ENCODE assay signal across 1 cellular context in the genomic region with DNA sequence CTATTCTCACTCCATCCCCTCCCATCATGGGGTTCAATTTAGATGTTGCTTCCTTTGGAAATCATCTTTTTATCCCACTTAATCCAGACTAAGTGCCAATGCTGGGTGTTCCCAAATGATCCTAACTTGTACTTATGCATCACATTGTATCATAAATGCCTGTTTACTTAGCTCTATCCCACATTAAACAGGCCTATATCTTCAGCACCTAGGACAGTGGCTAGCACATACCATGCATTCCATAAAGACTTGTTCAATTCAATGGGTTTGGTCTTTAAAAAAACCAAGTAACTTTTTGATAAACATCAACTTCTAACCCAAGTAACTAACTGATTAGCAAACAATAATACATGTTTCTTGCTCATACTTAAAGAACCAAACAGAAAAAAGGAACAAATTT.
TF ChIP-seq lines count a peak whose summit lies in the region.

No MANE protein-coding gene starts in this region.

TF ChIP-seq in GM23338, 12 proteins besides CTCF, POLR2A, EP300 and RAD21 (continued from another document):
- TF ChIP-seq, protein P1, sequence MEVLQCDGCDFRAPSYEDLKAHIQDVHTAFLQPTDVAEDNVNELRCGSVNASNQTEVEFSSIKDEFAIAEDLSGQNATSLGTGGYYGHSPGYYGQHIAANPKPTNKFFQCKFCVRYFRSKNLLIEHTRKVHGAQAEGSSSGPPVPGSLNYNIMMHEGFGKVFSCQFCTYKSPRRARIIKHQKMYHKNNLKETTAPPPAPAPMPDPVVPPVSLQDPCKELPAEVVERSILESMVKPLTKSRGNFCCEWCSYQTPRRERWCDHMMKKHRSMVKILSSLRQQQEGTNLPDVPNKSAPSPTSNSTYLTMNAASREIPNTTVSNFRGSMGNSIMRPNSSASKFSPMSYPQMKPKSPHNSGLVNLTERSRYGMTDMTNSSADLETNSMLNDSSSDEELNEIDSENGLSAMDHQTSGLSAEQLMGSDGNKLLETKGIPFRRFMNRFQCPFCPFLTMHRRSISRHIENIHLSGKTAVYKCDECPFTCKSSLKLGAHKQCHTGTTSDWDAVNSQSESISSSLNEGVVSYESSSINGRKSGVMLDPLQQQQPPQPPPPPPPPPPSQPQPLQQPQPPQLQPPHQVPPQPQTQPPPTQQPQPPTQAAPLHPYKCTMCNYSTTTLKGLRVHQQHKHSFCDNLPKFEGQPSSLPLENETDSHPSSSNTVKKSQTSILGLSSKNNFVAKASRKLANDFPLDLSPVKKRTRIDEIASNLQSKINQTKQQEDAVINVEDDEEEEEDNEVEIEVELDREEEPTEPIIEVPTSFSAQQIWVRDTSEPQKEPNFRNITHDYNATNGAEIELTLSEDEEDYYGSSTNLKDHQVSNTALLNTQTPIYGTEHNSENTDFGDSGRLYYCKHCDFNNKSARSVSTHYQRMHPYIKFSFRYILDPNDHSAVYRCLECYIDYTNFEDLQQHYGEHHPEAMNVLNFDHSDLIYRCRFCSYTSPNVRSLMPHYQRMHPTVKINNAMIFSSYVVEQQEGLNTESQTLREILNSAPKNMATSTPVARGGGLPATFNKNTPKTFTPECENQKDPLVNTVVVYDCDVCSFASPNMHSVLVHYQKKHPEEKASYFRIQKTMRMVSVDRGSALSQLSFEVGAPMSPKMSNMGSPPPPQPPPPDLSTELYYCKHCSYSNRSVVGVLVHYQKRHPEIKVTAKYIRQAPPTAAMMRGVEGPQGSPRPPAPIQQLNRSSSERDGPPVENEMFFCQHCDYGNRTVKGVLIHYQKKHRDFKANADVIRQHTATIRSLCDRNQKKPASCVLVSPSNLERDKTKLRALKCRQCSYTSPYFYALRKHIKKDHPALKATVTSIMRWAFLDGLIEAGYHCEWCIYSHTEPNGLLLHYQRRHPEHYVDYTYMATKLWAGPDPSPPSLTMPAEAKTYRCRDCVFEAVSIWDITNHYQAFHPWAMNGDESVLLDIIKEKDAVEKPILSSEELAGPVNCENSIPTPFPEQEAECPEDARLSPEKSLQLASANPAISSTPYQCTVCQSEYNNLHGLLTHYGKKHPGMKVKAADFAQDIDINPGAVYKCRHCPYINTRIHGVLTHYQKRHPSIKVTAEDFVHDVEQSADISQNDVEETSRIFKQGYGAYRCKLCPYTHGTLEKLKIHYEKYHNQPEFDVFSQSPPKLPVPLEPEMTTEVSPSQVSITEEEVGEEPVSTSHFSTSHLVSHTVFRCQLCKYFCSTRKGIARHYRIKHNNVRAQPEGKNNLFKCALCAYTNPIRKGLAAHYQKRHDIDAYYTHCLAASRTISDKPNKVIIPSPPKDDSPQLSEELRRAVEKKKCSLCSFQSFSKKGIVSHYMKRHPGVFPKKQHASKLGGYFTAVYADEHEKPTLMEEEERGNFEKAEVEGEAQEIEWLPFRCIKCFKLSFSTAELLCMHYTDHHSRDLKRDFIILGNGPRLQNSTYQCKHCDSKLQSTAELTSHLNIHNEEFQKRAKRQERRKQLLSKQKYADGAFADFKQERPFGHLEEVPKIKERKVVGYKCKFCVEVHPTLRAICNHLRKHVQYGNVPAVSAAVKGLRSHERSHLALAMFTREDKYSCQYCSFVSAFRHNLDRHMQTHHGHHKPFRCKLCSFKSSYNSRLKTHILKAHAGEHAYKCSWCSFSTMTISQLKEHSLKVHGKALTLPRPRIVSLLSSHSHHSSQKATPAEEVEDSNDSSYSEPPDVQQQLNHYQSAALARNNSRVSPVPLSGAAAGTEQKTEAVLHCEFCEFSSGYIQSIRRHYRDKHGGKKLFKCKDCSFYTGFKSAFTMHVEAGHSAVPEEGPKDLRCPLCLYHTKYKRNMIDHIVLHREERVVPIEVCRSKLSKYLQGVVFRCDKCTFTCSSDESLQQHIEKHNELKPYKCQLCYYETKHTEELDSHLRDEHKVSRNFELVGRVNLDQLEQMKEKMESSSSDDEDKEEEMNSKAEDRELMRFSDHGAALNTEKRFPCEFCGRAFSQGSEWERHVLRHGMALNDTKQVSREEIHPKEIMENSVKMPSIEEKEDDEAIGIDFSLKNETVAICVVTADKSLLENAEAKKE (CRISPR knock-in tag; IDR thresholded peaks at IDR 0.05), result no peak
- no peak for TF ChIP-seq ZNF114 (CRISPR knock-in tag; IDR thresholded peaks at IDR 0.05)
- TF ChIP-seq, protein P2, sequence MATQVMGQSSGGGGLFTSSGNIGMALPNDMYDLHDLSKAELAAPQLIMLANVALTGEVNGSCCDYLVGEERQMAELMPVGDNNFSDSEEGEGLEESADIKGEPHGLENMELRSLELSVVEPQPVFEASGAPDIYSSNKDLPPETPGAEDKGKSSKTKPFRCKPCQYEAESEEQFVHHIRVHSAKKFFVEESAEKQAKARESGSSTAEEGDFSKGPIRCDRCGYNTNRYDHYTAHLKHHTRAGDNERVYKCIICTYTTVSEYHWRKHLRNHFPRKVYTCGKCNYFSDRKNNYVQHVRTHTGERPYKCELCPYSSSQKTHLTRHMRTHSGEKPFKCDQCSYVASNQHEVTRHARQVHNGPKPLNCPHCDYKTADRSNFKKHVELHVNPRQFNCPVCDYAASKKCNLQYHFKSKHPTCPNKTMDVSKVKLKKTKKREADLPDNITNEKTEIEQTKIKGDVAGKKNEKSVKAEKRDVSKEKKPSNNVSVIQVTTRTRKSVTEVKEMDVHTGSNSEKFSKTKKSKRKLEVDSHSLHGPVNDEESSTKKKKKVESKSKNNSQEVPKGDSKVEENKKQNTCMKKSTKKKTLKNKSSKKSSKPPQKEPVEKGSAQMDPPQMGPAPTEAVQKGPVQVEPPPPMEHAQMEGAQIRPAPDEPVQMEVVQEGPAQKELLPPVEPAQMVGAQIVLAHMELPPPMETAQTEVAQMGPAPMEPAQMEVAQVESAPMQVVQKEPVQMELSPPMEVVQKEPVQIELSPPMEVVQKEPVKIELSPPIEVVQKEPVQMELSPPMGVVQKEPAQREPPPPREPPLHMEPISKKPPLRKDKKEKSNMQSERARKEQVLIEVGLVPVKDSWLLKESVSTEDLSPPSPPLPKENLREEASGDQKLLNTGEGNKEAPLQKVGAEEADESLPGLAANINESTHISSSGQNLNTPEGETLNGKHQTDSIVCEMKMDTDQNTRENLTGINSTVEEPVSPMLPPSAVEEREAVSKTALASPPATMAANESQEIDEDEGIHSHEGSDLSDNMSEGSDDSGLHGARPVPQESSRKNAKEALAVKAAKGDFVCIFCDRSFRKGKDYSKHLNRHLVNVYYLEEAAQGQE (IDR thresholded peaks at IDR 0.05; ENCODE audit: unreplicated experiment), result peak; percentile 92
TF ChIP-seq in GM23338: peak in this region for 1.
